In genomic region chrX:55253528-55253927, GRCh38 we compare ENCODE assay signal across 1 cellular context.
TF ChIP-seq lines count a peak whose summit lies in the region.

No MANE protein-coding gene starts in this region.

TF ChIP-seq in HepG2, 621 proteins besides CTCF, POLR2A, EP300 and RAD21:
- TF ChIP-seq SNAPC5 (CRISPR knock-in tag; IDR thresholded peaks at IDR 0.05; ENCODE audit: borderline replicate concordance) (no peak), MAFF (IDR thresholded peaks at IDR 0.05; ENCODE audit: low read depth, low read length) (peak; percentile 10; the same call in 1 of the 2 replicates), ZNF367 (CRISPR knock-in tag; IDR thresholded peaks at IDR 0.05; ENCODE audit: borderline replicate concordance) (no peak), MAFK (conservative IDR thresholded peaks at IDR 0.05 in 1 of 2, IDR thresholded peaks at IDR 0.05 in 1 of 2; ENCODE audit: low read length in 2 of 2) (peak in 1 of 2 experiments; percentile 55; a peak in 3 of 4 replicates), MLX (CRISPR knock-in tag; IDR thresholded peaks at IDR 0.05) (no peak)
